1 cellular context compared by ENCODE assay signal in the genomic region with DNA sequence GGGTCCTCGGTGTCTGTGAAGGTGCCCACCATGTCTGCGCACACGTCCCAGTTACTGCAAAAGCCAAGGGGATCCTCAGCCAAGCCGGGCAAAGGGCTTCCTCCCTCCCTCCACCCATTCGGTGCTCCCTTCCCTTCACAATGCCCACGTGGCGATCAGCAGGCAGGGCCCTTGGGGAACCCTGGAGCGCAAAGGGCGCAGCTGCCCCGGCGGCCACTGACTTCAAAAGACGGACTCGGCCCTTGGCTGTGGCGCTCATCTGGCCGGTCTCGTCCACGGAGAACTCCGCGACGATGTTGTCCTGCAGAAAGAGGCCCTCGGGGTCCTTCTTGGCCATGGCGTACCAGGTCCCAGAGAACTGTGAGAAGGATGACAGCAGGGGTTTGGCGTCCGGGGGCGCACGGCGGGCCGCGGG.
TF ChIP-seq lines count a peak whose summit lies in the region.

No MANE protein-coding gene starts in this region.

TF ChIP-seq in HepG2, 621 proteins besides CTCF, POLR2A, EP300 and RAD21 (continued from another document and continues in another):
- TF ChIP-seq ZNF687 (CRISPR knock-in tag; IDR thresholded peaks at IDR 0.05) = peak; percentile 78
- TF ChIP-seq ELF4 (CRISPR knock-in tag; IDR thresholded peaks at IDR 0.05; ENCODE audit: borderline replicate concordance) = no peak
- TF ChIP-seq THAP11 (CRISPR knock-in tag; IDR thresholded peaks at IDR 0.05) = no peak
- TF ChIP-seq ZNF513 (CRISPR knock-in tag; conservative IDR thresholded peaks at IDR 0.05) = no peak
- no peak for TF ChIP-seq KLF11 (CRISPR knock-in tag; IDR thresholded peaks at IDR 0.05)
- no peak for TF ChIP-seq HMGA1 (CRISPR knock-in tag; conservative IDR thresholded peaks at IDR 0.05)
- TF ChIP-seq KDM5A (IDR thresholded peaks at IDR 0.05; ENCODE audit: borderline replicate concordance, low read length) = no peak
- no peak for TF ChIP-seq MAFG (CRISPR knock-in tag; IDR thresholded peaks at IDR 0.05)
- no peak for TF ChIP-seq GABPA (IDR thresholded peaks at IDR 0.05; ENCODE audit: low read depth, low read length)
- TF ChIP-seq GABPA (CRISPR knock-in tag; IDR thresholded peaks at IDR 0.05; ENCODE audit: low read depth) = no peak
- TF ChIP-seq TBX3 (IDR thresholded peaks at IDR 0.05; ENCODE audit: borderline replicate concordance) = no peak
- TF ChIP-seq SKIL (CRISPR knock-in tag; IDR thresholded peaks at IDR 0.05; ENCODE audit: borderline replicate concordance) = 0 out of 2 replicates have a peak, but pooled peaks have one; percentile 12
- TF ChIP-seq SP1 (IDR thresholded peaks at IDR 0.05) = no peak
- no peak for TF ChIP-seq SP1 (CRISPR knock-in tag; IDR thresholded peaks at IDR 0.05)
- TF ChIP-seq MXD4 (CRISPR knock-in tag; IDR thresholded peaks at IDR 0.05) = peak; percentile 43; the same call in 1 of the 2 replicates
- no peak for TF ChIP-seq ZNF281 (CRISPR knock-in tag; IDR thresholded peaks at IDR 0.05; ENCODE audit: borderline replicate concordance)
- no peak for TF ChIP-seq ZNF142 (CRISPR knock-in tag; IDR thresholded peaks at IDR 0.05)
- no peak for TF ChIP-seq SRSF1 (optimal IDR thresholded peaks at IDR 0.05; ENCODE audit: low read depth, low read length)
- no peak for TF ChIP-seq WIZ (CRISPR knock-in tag; IDR thresholded peaks at IDR 0.05)
- TF ChIP-seq, protein P1, sequence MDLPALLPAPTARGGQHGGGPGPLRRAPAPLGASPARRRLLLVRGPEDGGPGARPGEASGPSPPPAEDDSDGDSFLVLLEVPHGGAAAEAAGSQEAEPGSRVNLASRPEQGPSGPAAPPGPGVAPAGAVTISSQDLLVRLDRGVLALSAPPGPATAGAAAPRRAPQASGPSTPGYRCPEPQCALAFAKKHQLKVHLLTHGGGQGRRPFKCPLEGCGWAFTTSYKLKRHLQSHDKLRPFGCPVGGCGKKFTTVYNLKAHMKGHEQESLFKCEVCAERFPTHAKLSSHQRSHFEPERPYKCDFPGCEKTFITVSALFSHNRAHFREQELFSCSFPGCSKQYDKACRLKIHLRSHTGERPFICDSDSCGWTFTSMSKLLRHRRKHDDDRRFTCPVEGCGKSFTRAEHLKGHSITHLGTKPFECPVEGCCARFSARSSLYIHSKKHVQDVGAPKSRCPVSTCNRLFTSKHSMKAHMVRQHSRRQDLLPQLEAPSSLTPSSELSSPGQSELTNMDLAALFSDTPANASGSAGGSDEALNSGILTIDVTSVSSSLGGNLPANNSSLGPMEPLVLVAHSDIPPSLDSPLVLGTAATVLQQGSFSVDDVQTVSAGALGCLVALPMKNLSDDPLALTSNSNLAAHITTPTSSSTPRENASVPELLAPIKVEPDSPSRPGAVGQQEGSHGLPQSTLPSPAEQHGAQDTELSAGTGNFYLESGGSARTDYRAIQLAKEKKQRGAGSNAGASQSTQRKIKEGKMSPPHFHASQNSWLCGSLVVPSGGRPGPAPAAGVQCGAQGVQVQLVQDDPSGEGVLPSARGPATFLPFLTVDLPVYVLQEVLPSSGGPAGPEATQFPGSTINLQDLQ (CRISPR knock-in tag; IDR thresholded peaks at IDR 0.05) = 0 out of 2 replicates have a peak, but pooled peaks have one; percentile 3
- TF ChIP-seq DMAP1 (CRISPR knock-in tag; IDR thresholded peaks at IDR 0.05) = 0 out of 2 replicates have a peak, but pooled peaks have one; percentile 40
- no peak for TF ChIP-seq ZNF17 (CRISPR knock-in tag; IDR thresholded peaks at IDR 0.05)
- peak; percentile 18 for TF ChIP-seq RBM39 (IDR thresholded peaks at IDR 0.05; ENCODE audit: low read depth, low read length, poor library complexity, severe bottlenecking)
- TF ChIP-seq MED1 (CRISPR knock-in tag; IDR thresholded peaks at IDR 0.05) = peak; percentile 61
- TF ChIP-seq, protein P2, sequence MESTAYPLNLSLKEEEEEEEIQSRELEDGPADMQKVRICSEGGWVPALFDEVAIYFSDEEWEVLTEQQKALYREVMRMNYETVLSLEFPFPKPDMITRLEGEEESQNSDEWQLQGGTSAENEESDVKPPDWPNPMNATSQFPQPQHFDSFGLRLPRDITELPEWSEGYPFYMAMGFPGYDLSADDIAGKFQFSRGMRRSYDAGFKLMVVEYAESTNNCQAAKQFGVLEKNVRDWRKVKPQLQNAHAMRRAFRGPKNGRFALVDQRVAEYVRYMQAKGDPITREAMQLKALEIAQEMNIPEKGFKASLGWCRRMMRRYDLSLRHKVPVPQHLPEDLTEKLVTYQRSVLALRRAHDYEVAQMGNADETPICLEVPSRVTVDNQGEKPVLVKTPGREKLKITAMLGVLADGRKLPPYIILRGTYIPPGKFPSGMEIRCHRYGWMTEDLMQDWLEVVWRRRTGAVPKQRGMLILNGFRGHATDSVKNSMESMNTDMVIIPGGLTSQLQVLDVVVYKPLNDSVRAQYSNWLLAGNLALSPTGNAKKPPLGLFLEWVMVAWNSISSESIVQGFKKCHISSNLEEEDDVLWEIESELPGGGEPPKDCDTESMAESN (CRISPR knock-in tag; conservative IDR thresholded peaks at IDR 0.05) = no peak
- peak; percentile 55; the same call in 1 of the 2 replicates for TF ChIP-seq SPEN (CRISPR knock-in tag; IDR thresholded peaks at IDR 0.05; ENCODE audit: low read depth)
- TF ChIP-seq, protein P3, sequence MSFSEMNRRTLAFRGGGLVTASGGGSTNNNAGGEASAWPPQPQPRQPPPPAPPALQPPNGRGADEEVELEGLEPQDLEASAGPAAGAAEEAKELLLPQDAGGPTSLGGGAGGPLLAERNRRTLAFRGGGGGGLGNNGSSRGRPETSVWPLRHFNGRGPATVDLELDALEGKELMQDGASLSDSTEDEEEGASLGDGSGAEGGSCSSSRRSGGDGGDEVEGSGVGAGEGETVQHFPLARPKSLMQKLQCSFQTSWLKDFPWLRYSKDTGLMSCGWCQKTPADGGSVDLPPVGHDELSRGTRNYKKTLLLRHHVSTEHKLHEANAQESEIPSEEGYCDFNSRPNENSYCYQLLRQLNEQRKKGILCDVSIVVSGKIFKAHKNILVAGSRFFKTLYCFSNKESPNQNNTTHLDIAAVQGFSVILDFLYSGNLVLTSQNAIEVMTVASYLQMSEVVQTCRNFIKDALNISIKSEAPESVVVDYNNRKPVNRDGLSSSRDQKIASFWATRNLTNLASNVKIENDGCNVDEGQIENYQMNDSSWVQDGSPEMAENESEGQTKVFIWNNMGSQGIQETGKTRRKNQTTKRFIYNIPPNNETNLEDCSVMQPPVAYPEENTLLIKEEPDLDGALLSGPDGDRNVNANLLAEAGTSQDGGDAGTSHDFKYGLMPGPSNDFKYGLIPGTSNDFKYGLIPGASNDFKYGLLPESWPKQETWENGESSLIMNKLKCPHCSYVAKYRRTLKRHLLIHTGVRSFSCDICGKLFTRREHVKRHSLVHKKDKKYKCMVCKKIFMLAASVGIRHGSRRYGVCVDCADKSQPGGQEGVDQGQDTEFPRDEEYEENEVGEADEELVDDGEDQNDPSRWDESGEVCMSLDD (CRISPR knock-in tag; IDR thresholded peaks at IDR 0.05; ENCODE audit: borderline replicate concordance) = no peak
- no peak for TF ChIP-seq PTBP1 (IDR thresholded peaks at IDR 0.05; ENCODE audit: low read depth, low read length, poor library complexity, severe bottlenecking)
